Comparison of ENCODE assay signal across 23 cellular contexts in the genomic region with DNA sequence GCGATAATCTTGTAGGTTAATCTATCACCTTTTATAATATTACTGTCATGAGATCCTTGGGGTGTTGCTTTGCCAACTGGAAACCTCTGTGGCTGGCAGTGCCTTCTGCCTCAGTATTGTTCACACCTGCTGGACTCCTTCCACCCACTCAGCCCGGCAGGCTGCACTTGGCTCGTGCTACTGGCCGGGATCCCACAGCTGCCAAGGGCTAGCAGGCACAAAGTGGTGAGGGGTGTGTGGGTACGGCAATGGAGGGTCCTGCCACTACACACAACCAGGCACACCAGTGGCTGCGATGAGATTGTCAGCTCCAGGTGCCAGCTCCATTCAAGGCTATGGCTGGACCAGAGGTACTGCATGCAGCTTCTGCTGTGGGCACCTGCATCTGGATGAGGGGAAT.
A peak's percentile ranks its signal among the peaks of the same experiment; 100 is the strongest.
DNase-seq lines count a peak whose midpoint lies in the region; ATAC-seq, FAIRE-seq and TF ChIP-seq lines count a peak whose summit lies in the region.
"Had no signal": no experiment of that assay in that cellular context is flagged by ENCODE, and none has a peak within 500 bp of the region (broad histone marks: within the 10 kb centered on the region; RNA-seq: fewer than 3 reads in every experiment).

No MANE protein-coding gene starts in this region.

- H3K4me3 ChIP-seq in IMR-90 (ENCODE audit: insufficient read depth, low read depth, low read length) (no peak overlapping the region), GM23338 (no peak overlapping the region)
- H3K4me3 ChIP-seq: BLaER1, GM23248 had no signal

- H3K9ac ChIP-seq in IMR-90 (ENCODE audit: low read depth, low read length), result no peak overlapping the region
- H3K9ac ChIP-seq: BLaER1, GM23248 had no signal

- no peak overlapping the region for H2AK5ac ChIP-seq in IMR-90 (ENCODE audit: low read depth, low read length)

- no peaks in the 10 kb centered on the region for H3K27me3 ChIP-seq in IMR-90 (ENCODE audit: control insufficient read depth, insufficient read depth, low read length)
- H3K27me3 ChIP-seq in GM23338 (ENCODE audit: insufficient read depth), result no peaks in the 10 kb centered on the region
- H3K27me3 ChIP-seq: BLaER1 had no signal

- no peak overlapping the region for H3K4me2 ChIP-seq in IMR-90 (ENCODE audit: low read depth, low read length)
- H3K4me2 ChIP-seq in GM23338, result no peak overlapping the region
- H3K4me2 ChIP-seq: BLaER1 had no signal

- no peaks in the 10 kb centered on the region for H3K9me1 ChIP-seq in IMR-90 (ENCODE audit: insufficient read depth, low read length)

- peak; percentile 37 for DNase-seq in DMS 273 (lab: John Stamatoyannopoulos, UW; ENCODE audit: unreplicated experiment)
- no peak for DNase-seq in DMS 273 treated with DMSO at 0.1 percent for 48 hours (lab: John Stamatoyannopoulos, UW)
- DNase-seq in IMR-90, result no peak
- no peak for DNase-seq in central memory CD8-positive, alpha-beta T cell (ENCODE audit: low spot score in 2 of 2)
- DNase-seq in posterior vena cava (ENCODE audit: low spot score), result peak; percentile 75
- DNase-seq in GM23338 (ENCODE audit: low spot score), result no peak
- no peak for DNase-seq in D721Med (ENCODE audit: insufficient read length, low spot score)
- DNase-seq in occipital lobe (lab: John Stamatoyannopoulos, UW), result no peak
- DNase-seq: Caco-2; CD4-positive, CD25-positive, alpha-beta regulatory T cell; CD8-positive, alpha-beta T cell; DMS153; DND-41; GM23248; H9 had no signal

- H3K9me3 ChIP-seq in IMR-90 (ENCODE audit: control insufficient read depth, insufficient read depth, low read length), result no peaks in the 10 kb centered on the region
- H3K9me3 ChIP-seq: BLaER1, Caco-2 had no signal

- TF ChIP-seq CTCF in IMR-90 (conservative IDR thresholded peaks at IDR 0.05; ENCODE audit: low read depth, low read length), result no peak
- TF ChIP-seq CTCF in GM23338 (conservative IDR thresholded peaks at IDR 0.05; ENCODE audit: low read depth in 2 of 2), result no peak
- no peak for TF ChIP-seq CTCF in D721Med (IDR thresholded peaks at IDR 0.05; ENCODE audit: insufficient read depth, missing control alignments)

- H2AK9ac ChIP-seq in IMR-90 (replicated peaks; ENCODE audit: low read depth, low read length, poor library complexity), result peak overlapping the region; percentile 71

- peaks cover 6% of the 10 kb centered on the region for H3K9me3 Mint-ChIP-seq in central memory CD8-positive, alpha-beta T cell
- no peaks in the 10 kb centered on the region for H3K9me3 Mint-ChIP-seq in GM23338
- H3K9me3 Mint-ChIP-seq: H9 had no signal

- H4K5ac ChIP-seq in IMR-90 (ENCODE audit: low read depth, low read length), result no peak overlapping the region

- H3K4ac ChIP-seq in IMR-90 (ENCODE audit: low read depth, low read length), result no peak overlapping the region

- H3K27me3 Mint-ChIP-seq in central memory CD8-positive, alpha-beta T cell, result no peaks in the 10 kb centered on the region
- no peaks in the 10 kb centered on the region for H3K27me3 Mint-ChIP-seq in GM23338 (ENCODE audit: insufficient read depth, low read depth, poor library complexity)
- H3K27me3 Mint-ChIP-seq: B cell; CD4-positive, CD25-positive, alpha-beta regulatory T cell had no signal

- H4K91ac ChIP-seq in IMR-90 (ENCODE audit: insufficient read depth, low read depth, low read length), result no peak overlapping the region

- WGBS in IMR-90 (ENCODE audit: extremely low coverage in 2 of 2, insufficient read length in 1 of 2), 2 experiments, result no CpG with 5 or more reads among the region's 6 CpGs

- no peaks in the 10 kb centered on the region for H3K36me3 Mint-ChIP-seq in central memory CD8-positive, alpha-beta T cell (ENCODE audit: insufficient read depth)
- no peaks in the 10 kb centered on the region; the same call in 2 of the 3 replicates for H3K36me3 Mint-ChIP-seq in GM23338 (ENCODE audit: low read depth)
- H3K36me3 Mint-ChIP-seq: CD4-positive, CD25-positive, alpha-beta regulatory T cell; CD8-positive, alpha-beta T cell had no signal

- BruUV-seq in IMR-90 (replicated peaks; lab: Mats Ljungman, UMichigan), result no TSS peak

- ATAC-seq in IMR-90 (ENCODE audit: low read depth) (no peak), GM23338 (no peak)
- peak; percentile 14 for ATAC-seq in central memory CD8-positive, alpha-beta T cell (replicated peaks; ENCODE audit: extremely low read depth, poor library complexity, severe bottlenecking)
- ATAC-seq: CD8-positive, alpha-beta T cell; HCT116 had no signal

- H4K8ac ChIP-seq in IMR-90 (ENCODE audit: low read depth in 2 of 2, low read length in 2 of 2), result no peak overlapping the region

- no peaks in the 10 kb centered on the region for H3K9me2 ChIP-seq in GM23338 (ENCODE audit: insufficient read depth)

- H3K36me3 ChIP-seq in IMR-90 (ENCODE audit: control insufficient read depth, insufficient read depth, low read length) (no peaks in the 10 kb centered on the region), GM23338 (ENCODE audit: insufficient read depth) (peaks cover 3% of the 10 kb centered on the region; the same call in 1 of the 2 replicates)
- H3K36me3 ChIP-seq: BLaER1 had no signal

- H3F3A ChIP-seq in GM23338 (replicated peaks; ENCODE audit: low read depth), result no peaks in the 10 kb centered on the region

- no peak overlapping the region for H2BK20ac ChIP-seq in IMR-90 (ENCODE audit: low read depth, low read length)

- dilution Hi-C loops in IMR-90 (cut with HindIII; ENCODE audit: low sequenced_read_pairs, unreplicated experiment), result no loop called here

- no peak overlapping the region for H3K27ac ChIP-seq in IMR-90 (ENCODE audit: insufficient read depth, low read length)
- H3K27ac ChIP-seq in GM23338 (ENCODE audit: low read depth), result no peak overlapping the region
- H3K27ac ChIP-seq: 22Rv1, BLaER1, C4-2B, GM23248 had no signal

- in situ Hi-C loops in IMR-90 (cut with MboI; ENCODE audit: low sequenced_read_pairs), result no loop called here

- H3K23ac ChIP-seq in IMR-90 (ENCODE audit: low read depth, low read length), result no peak overlapping the region

- TF ChIP-seq POLR2A in IMR-90 (IDR thresholded peaks at IDR 0.05; ENCODE audit: low read depth, low read length), result no peak

- no peak overlapping the region for H3K18ac ChIP-seq in IMR-90 (ENCODE audit: low read depth, low read length)

- no peak overlapping the region for H3K56ac ChIP-seq in IMR-90 (ENCODE audit: extremely low read depth, insufficient read depth, low read length)

- no peak for TF ChIP-seq RAD21 in IMR-90 (IDR thresholded peaks at IDR 0.05; ENCODE audit: low read length)

- H3K79me2 ChIP-seq in GM23338 (replicated peaks; ENCODE audit: insufficient read depth), result no peaks in the 10 kb centered on the region

- H2AFZ ChIP-seq in IMR-90 (replicated peaks; ENCODE audit: low read length, poor library complexity) (peak overlapping the region; percentile 36), GM23338 (no peak overlapping the region)
- H2AFZ ChIP-seq: GM23248 had no signal

- H2BK15ac ChIP-seq in IMR-90 (ENCODE audit: low read depth, low read length), result no peak overlapping the region

- POLR2A ChIA-PET in IMR-90 (lab: Charles Lee; ENCODE audit: unreplicated experiment), result no interaction called here

- H3K4me3 Mint-ChIP-seq in central memory CD8-positive, alpha-beta T cell, result no peak overlapping the region
- no peak overlapping the region for H3K4me3 Mint-ChIP-seq in GM23338
- H3K4me3 Mint-ChIP-seq: B cell; CD4-positive, CD25-positive, alpha-beta regulatory T cell; CD8-positive, alpha-beta T cell; H9 had no signal

- H3K79me1 ChIP-seq in IMR-90 (ENCODE audit: low read depth in 1 of 2, low read length in 2 of 2), result no peaks in the 10 kb centered on the region

- H3K14ac ChIP-seq in IMR-90 (replicated peaks; ENCODE audit: low read depth, low read length), result no peak overlapping the region

- no peak overlapping the region for H2BK120ac ChIP-seq in IMR-90 (ENCODE audit: low read depth, low read length)

- H3K27ac Mint-ChIP-seq in central memory CD8-positive, alpha-beta T cell (ENCODE audit: low read depth), result no peak overlapping the region
- no peak overlapping the region for H3K27ac Mint-ChIP-seq in GM23338
- H3K27ac Mint-ChIP-seq: B cell; CD4-positive, CD25-positive, alpha-beta regulatory T cell; CD8-positive, alpha-beta T cell; H9 had no signal

- no peak for FAIRE-seq in D721Med (lab: Jason Lieb, UNC)
- FAIRE-seq: A204.1, G401.6, GM19239 had no signal

- H3K4me1 Mint-ChIP-seq in central memory CD8-positive, alpha-beta T cell, result no peaks in the 10 kb centered on the region
- H3K4me1 Mint-ChIP-seq in GM23338, result no peaks in the 10 kb centered on the region
- H3K4me1 Mint-ChIP-seq: B cell, H9 had no signal

- no peak overlapping the region for H2BK5ac ChIP-seq in IMR-90 (ENCODE audit: low read depth, low read length, poor library complexity, severe bottlenecking)

- no peaks in the 10 kb centered on the region for H3K4me1 ChIP-seq in IMR-90 (ENCODE audit: control insufficient read depth, insufficient read depth, low read length)
- no peaks in the 10 kb centered on the region for H3K4me1 ChIP-seq in GM23338 (ENCODE audit: insufficient read depth)
- H3K4me1 ChIP-seq: BLaER1, Caco-2 had no signal

- H4K20me1 ChIP-seq in IMR-90 (ENCODE audit: insufficient read depth, low read length), result no peaks in the 10 kb centered on the region
- H4K20me1 ChIP-seq in GM23338 (replicated peaks; ENCODE audit: insufficient read depth), result no peaks in the 10 kb centered on the region
- H4K20me1 ChIP-seq: BLaER1 had no signal

- intact Hi-C loops in IMR-90 (cut with micrococcal nuclease) (no loop called here), posterior vena cava (cut with DNase I) (no loop called here)

- CTCF ChIA-PET in IMR-90 (lab: Yijun Ruan, JAX), result no interaction called here

TF ChIP-seq in IMR-90, 13 proteins besides CTCF, POLR2A, EP300 and RAD21 (continues in another document):
- no peak for TF ChIP-seq FOS (IDR thresholded peaks at IDR 0.05; ENCODE audit: low read depth, low read length)
- TF ChIP-seq RFX5 (IDR thresholded peaks at IDR 0.05; ENCODE audit: low read depth, low read length), result no peak
- no peak for TF ChIP-seq RCOR1 (IDR thresholded peaks at IDR 0.05; ENCODE audit: insufficient replicate concordance, low read length)
- TF ChIP-seq NFE2L2 (IDR thresholded peaks at IDR 0.05; ENCODE audit: low read depth, low read length), result no peak

TF ChIP-seq in GM23338, 12 proteins besides CTCF, POLR2A, EP300 and RAD21 (continues in another document):
- no peak for TF ChIP-seq POLR2AphosphoS5 (IDR thresholded peaks at IDR 0.05; ENCODE audit: low read depth)
- no peak for TF ChIP-seq CREB1 (CRISPR knock-in tag; IDR thresholded peaks at IDR 0.05; ENCODE audit: low read depth)

Comparison
In these comparisons a context has a peak if more than half of its experiments do, and no peak if none do; other contexts are left out.
1. DNase-seq: peak in DMS 273 (single experiment) and posterior vena cava (single experiment); none in DMS 273 treated with DMSO at 0.1 percent for 48 hours (single experiment), IMR-90 (single experiment), central memory CD8-positive, alpha-beta T cell (0 of 2), GM23338 (single experiment), D721Med (single experiment) and occipital lobe (single experiment).